1 cellular context compared by ENCODE assay signal in the genomic region with DNA sequence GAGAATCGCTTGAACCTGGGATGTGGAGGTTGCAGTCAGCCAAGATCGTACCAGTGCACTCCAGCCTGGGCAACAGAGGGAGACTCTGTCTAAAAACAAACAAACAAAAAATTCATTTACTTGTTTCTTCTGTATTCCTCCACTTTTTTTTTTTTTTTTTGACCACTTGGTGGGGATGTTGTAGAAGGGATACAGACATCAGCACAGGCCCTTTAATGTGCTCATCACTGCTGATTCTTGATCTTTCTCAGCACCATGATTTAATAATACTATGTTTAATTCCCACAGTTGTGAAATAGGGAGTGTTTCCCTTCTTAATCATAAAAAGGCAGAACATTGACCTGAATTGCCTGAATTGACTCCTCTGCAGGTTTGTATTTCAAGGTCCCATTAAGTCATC.
TF ChIP-seq lines count a peak whose summit lies in the region.

No MANE protein-coding gene starts in this region.

TF ChIP-seq in HCT116, 20 proteins besides CTCF, POLR2A, EP300 and RAD21 (continued from another document):
- TF ChIP-seq, protein P1, sequence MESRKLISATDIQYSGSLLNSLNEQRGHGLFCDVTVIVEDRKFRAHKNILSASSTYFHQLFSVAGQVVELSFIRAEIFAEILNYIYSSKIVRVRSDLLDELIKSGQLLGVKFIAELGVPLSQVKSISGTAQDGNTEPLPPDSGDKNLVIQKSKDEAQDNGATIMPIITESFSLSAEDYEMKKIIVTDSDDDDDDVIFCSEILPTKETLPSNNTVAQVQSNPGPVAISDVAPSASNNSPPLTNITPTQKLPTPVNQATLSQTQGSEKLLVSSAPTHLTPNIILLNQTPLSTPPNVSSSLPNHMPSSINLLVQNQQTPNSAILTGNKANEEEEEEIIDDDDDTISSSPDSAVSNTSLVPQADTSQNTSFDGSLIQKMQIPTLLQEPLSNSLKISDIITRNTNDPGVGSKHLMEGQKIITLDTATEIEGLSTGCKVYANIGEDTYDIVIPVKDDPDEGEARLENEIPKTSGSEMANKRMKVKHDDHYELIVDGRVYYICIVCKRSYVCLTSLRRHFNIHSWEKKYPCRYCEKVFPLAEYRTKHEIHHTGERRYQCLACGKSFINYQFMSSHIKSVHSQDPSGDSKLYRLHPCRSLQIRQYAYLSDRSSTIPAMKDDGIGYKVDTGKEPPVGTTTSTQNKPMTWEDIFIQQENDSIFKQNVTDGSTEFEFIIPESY (IDR thresholded peaks at IDR 0.05; ENCODE audit: extremely low read depth, insufficient replicate concordance, low read length), result no peak
- TF ChIP-seq TCF7L2 (IDR thresholded peaks at IDR 0.05; ENCODE audit: borderline replicate concordance, extremely low read depth, insufficient read depth, insufficient read length), result no peak
- TF ChIP-seq, protein P2, sequence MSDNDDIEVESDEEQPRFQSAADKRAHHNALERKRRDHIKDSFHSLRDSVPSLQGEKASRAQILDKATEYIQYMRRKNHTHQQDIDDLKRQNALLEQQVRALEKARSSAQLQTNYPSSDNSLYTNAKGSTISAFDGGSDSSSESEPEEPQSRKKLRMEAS (IDR thresholded peaks at IDR 0.05), result no peak
